ENCODE assay signal across 11 cellular contexts in the genomic region with DNA sequence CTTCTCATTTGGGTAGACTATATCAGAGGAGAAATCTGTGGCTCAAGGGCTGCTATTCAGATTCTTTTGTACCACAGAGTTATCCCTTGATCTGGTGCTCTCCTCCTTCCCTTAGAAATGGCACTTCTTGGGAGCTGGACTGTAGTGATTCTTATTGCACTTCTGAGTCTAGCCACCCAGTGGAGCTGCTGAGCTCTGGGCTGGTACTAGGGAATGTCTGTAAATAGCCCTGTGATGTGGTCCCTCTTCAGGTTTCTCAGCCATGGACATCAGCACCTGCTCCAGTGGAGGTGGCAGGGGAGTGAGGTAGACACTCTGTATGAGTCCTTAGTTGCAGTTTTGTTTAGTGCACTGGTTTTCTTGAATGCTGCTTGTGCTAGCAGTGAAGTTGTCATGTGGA.
DNase-seq lines count a peak whose midpoint lies in the region; ATAC-seq and TF ChIP-seq lines count a peak whose summit lies in the region.
"Had no signal": no experiment of that assay in that cellular context is flagged by ENCODE, and none has a peak within 500 bp of the region (broad histone marks: within the 10 kb centered on the region; RNA-seq: fewer than 3 reads in every experiment).

No MANE protein-coding gene starts in this region.

- H3K4me3 ChIP-seq in NB4 (ENCODE audit: low read depth, low read length): no peak overlapping the region
- H3K4me3 ChIP-seq in choroid plexus epithelial cell (ENCODE audit: low read depth, low read length): no peak overlapping the region

- H3K27ac ChIP-seq in 22Rv1: no peak overlapping the region

- DNase-seq in NB4 (ENCODE audit: low read depth) (peak; percentile 16), choroid plexus epithelial cell (ENCODE audit: low read depth) (peak; percentile 1), GF-D8 (lab: John Stamatoyannopoulos, UW) (no peak), CD1c-positive myeloid dendritic cell (ENCODE audit: extremely low spot score) (no peak)
- DNase-seq: activated T-cell treated with anti-CD3 and anti-CD28 coated beads, Interleukin-2, amount 50 U/mL, for 4 hours; NK-92 treated with Interleukin-12 subunit alpha and Interleukin-12 subunit beta, amount 100 ng/mL, for 24 hours; right cardiac atrium had no signal

- ATAC-seq in GM21619 (IDR thresholded peaks at IDR 0.05; ENCODE audit: unreplicated experiment) (no peak), GM18502 (IDR thresholded peaks at IDR 0.05; ENCODE audit: poor library complexity, unreplicated experiment) (no peak)
- ATAC-seq: activated T-cell treated with anti-CD3 and anti-CD28 coated beads, Interleukin-2, amount 50 U/mL, for 4 hours; right cardiac atrium had no signal

- peak; percentile 79 for TF ChIP-seq CTCF in 22Rv1 (IDR thresholded peaks at IDR 0.05)
- TF ChIP-seq CTCF in GM12873 (IDR thresholded peaks at IDR 0.05; ENCODE audit: insufficient read depth, low read depth, low read length, missing control alignments): peak; percentile 31
- TF ChIP-seq CTCF in NB4 (IDR thresholded peaks at IDR 0.05; ENCODE audit: low read depth, low read length): peak; percentile 43
- TF ChIP-seq CTCF in choroid plexus epithelial cell (conservative IDR thresholded peaks at IDR 0.05; ENCODE audit: low read depth, low read length): peak; percentile 15

- no peak for TF ChIP-seq POLR2A in NB4 (IDR thresholded peaks at IDR 0.05; ENCODE audit: extremely low read depth, insufficient read length)

Comparison
In these comparisons a context has a peak if more than half of its experiments do, and no peak if none do; other contexts are left out.
1. CTCF ChIP-seq: peak in every context shown above with its lines; median percentile 79 in 22Rv1; 43 in NB4; 31 in GM12873; 15 in choroid plexus epithelial cell.
2. DNase-seq: peak in NB4 (single experiment) and choroid plexus epithelial cell (single experiment); none in GF-D8 (single experiment) and CD1c-positive myeloid dendritic cell (single experiment).